ENCODE assay signal across 21 cellular contexts in the genomic region with DNA sequence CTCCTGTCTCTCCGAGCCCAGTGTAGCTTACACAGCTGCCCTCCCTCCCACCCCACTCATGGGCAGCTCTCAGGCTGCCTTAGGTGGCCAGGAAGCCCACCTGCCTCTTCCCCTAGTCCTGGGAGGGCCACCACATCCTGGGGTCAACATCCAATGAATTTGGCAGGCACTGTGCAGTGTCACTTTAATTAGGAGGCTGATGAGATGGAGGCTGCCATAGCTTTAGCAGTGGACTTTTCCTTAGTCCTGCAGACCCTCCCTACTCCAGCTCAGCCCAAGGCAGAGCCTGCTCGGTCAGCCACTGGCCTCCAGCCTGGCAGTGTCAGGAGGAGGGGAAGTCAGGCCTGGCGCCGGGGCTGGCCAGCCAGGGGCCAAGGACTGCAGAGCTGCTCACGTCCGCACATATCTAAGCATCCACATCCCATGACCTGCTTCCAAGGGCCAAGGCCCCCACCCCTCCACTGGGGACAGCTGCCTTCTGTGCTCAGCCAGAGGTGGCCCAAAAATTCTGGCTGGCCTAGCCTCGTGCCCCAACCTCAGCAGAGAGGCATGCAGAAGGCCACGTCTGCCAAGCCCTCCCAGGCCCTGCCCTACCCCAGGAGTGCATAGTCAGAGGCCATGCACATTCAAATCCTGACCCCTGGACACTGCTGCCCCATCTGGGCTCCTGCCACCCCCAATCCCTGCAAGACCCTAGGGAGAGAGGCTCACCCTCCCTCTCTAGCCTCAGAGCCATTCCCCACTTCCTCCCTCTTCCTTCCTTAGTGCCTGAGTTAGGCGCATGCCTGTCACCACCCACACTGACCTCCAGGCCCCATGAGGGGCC. TPM values are rescaled to one million over a fixed set of nuclear protein-coding genes. Genes with fewer than 3 reads are reported as not detected.
DNase-seq lines count a peak whose midpoint lies in the region; ATAC-seq and FAIRE-seq lines count a peak whose summit lies in the region.
"Had no signal": no experiment of that assay in that cellular context is flagged by ENCODE, and none has a peak within 500 bp of the region (broad histone marks: within the 10 kb centered on the region; RNA-seq: fewer than 3 reads in every experiment).

No MANE protein-coding gene starts in this region.

- no peak overlapping the region for H3K27ac Mint-ChIP-seq in stimulated activated naive CD8-positive, alpha-beta T cell treated with anti-CD3 and anti-CD28 coated beads, Interleukin-15, amount 100 ng/mL, for 72 hours
- H3K27ac Mint-ChIP-seq: immature natural killer cell had no signal

- no peaks in the 10 kb centered on the region for H3K4me1 Mint-ChIP-seq in stimulated activated naive CD8-positive, alpha-beta T cell treated with anti-CD3 and anti-CD28 coated beads, Interleukin-15, amount 100 ng/mL, for 72 hours
- H3K4me1 Mint-ChIP-seq: CD4-positive, alpha-beta memory T cell; immature natural killer cell had no signal

- intact Hi-C loops in left cardiac atrium (cut with DNase I) (no loop called here), posterior vena cava (cut with DNase I) (loop anchor here in 1 of 2 donors (5.0 kb wide), 1 partner anchor 34 kb away; the partner anchor contains the start of gene ADRA2B)

- H3K9me3 Mint-ChIP-seq in stimulated activated naive CD8-positive, alpha-beta T cell treated with anti-CD3 and anti-CD28 coated beads, Interleukin-15, amount 100 ng/mL, for 72 hours = no peaks in the 10 kb centered on the region

- FAIRE-seq in GM19239 (lab: Jason Lieb, UNC) = no peak

- peak; percentile 12 for ATAC-seq in stimulated activated naive CD8-positive, alpha-beta T cell treated with anti-CD3 and anti-CD28 coated beads, Interleukin-15, amount 100 ng/mL, for 72 hours
- no peak for ATAC-seq in stimulated activated naive CD8-positive, alpha-beta T cell treated with anti-CD3 and anti-CD28 coated beads, Interleukin-15, Interleukin-2, amounts not matched to agents 100 U/mL and 50 U/mL, for 24 hours
- peak; percentile 55 to 61 for ATAC-seq in left cardiac atrium
- ATAC-seq: PC-3 had no signal

- H3K27me3 Mint-ChIP-seq in stimulated activated naive CD8-positive, alpha-beta T cell treated with anti-CD3 and anti-CD28 coated beads, Interleukin-15, amount 100 ng/mL, for 72 hours = peaks cover 8% of the 10 kb centered on the region

- H3K4me3 Mint-ChIP-seq in stimulated activated naive CD8-positive, alpha-beta T cell treated with anti-CD3 and anti-CD28 coated beads, Interleukin-15, amount 100 ng/mL, for 72 hours = no peak overlapping the region
- H3K4me3 Mint-ChIP-seq: CD4-positive, alpha-beta memory T cell; immature natural killer cell had no signal

- DNase-seq in stimulated activated naive CD8-positive, alpha-beta T cell treated with anti-CD3 and anti-CD28 coated beads, Interleukin-15, amount 100 ng/mL, for 72 hours = peak in 1 of 2 donors; percentile 5
- no peak for DNase-seq in stimulated activated naive CD8-positive, alpha-beta T cell treated with anti-CD3 and anti-CD28 coated beads, Interleukin-15, Interleukin-2, amounts not matched to agents 100 U/mL and 50 U/mL, for 24 hours
- DNase-seq in left cardiac atrium = no peak
- peak; percentile 83 for DNase-seq in posterior vena cava (ENCODE audit: low spot score)
- DNase-seq in GM19239 (ENCODE audit: insufficient read length, low spot score) = no peak
- no peak for DNase-seq in cortex of kidney (lab: John Stamatoyannopoulos, UW)
- no peak for DNase-seq in activated CD4-positive, alpha-beta T cell treated with anti-CD3 and anti-CD28 coated beads for 4 hours
- DNase-seq in KG1 (lab: John Stamatoyannopoulos, UW) = no peak
- DNase-seq: central memory CD4-positive, alpha-beta T cell; DMS53; effector CD8-positive, alpha-beta T cell; immature natural killer cell; NCI-H187; PC-3; stimulated activated CD4-positive, alpha-beta T cell treated with anti-CD3 and anti-CD28 coated beads, Interleukin-4, amount 100 ng/mL, for 1 hour; T-helper 1 cell; WERI-Rb-1 had no signal

RNA-seq across cellular contexts. Expression of gene ADRA2B, which starts 33.1 kb away (rescaled TPM):
- total RNA-seq in left cardiac atrium (1 to 10 TPM; 1.6 to 2.3 TPM), posterior vena cava (1 to 10 TPM; 4.1 to 7.1 TPM)
- total RNA-seq: CD4-positive, alpha-beta memory T cell; myocyte; PC-3 had no signal

RNA-seq across cellular contexts. Expression of gene GPAT2, which starts 48.6 kb away (rescaled TPM):
- total RNA-seq in left cardiac atrium = 1 to 10 TPM; 6.8 to 8.3 TPM
- 1 to 10 TPM; 6.0 to 10.0 TPM for total RNA-seq in posterior vena cava
- total RNA-seq: myocyte, PC-3 had no signal

RNA-seq across cellular contexts. Expression of gene ASTL, which starts 55.0 kb away (rescaled TPM):
- total RNA-seq in left cardiac atrium = not detected
- total RNA-seq in posterior vena cava = not detected
- total RNA-seq: adrenal gland, lung, myocyte, PC-3 had no signal
